30 cellular contexts compared by ENCODE assay signal in genomic region chr5:123174916-123175481, GRCh38.
DNase-seq lines count a peak whose midpoint lies in the region; ATAC-seq and TF ChIP-seq lines count a peak whose summit lies in the region.
"Had no signal": no experiment of that assay in that cellular context is flagged by ENCODE, and none has a peak within 500 bp of the region (broad histone marks: within the 10 kb centered on the region; RNA-seq: fewer than 3 reads in every experiment).

No MANE protein-coding gene starts in this region.

- H3K4me3 Mint-ChIP-seq in WTC11: 0 out of 2 replicates have a peak overlapping the region, but pooled peaks have one; percentile 7
- H3K4me3 Mint-ChIP-seq: activated T-cell treated with anti-CD3 and anti-CD28 coated beads, Interleukin-2, amount 50 U/mL, for 72 hours; CD4-positive, alpha-beta memory T cell; natural killer cell; stimulated activated effector memory CD8-positive, alpha-beta T cell treated with anti-CD3 and anti-CD28 coated beads, Interleukin-12 subunit alpha, Interleukin-12 subunit beta, amount 100 ng/mL, for 72 hours; T-helper 1 cell treated with Interleukin-12 subunit alpha and Interleukin-12 subunit beta and Interleukin-4 antibody, amounts not matched to agents 30 μg/mL and 1 μg/mL, for 36 hours had no signal

- H3K4me2 ChIP-seq in Karpas-422 (ENCODE audit: low read depth, low read length, poor library complexity, severe bottlenecking): no peak overlapping the region

- no peak overlapping the region for H2AFZ ChIP-seq in Karpas-422 (ENCODE audit: low read length)

- peaks cover 37% of the 10 kb centered on the region for H3K4me1 Mint-ChIP-seq in WTC11
- H3K4me1 Mint-ChIP-seq: CD4-positive, alpha-beta memory T cell; natural killer cell; stimulated activated effector memory CD8-positive, alpha-beta T cell treated with anti-CD3 and anti-CD28 coated beads, Interleukin-12 subunit alpha, Interleukin-12 subunit beta, amount 100 ng/mL, for 72 hours had no signal

- ATAC-seq in WTC11 (peak; percentile 84), GM18519 (IDR thresholded peaks at IDR 0.05; ENCODE audit: low FRiP score, unreplicated experiment) (no peak)
- ATAC-seq: activated T-cell treated with anti-CD3 and anti-CD28 coated beads, Interleukin-2, amount 50 U/mL, for 72 hours; GM12878; lower lobe of right lung; mucosa of descending colon; natural killer cell; psoas muscle; Right ventricle myocardium inferior; SK-N-SH treated with all-trans-retinoic acid at 6 μM for 48 hours; stimulated activated effector memory CD8-positive, alpha-beta T cell treated with anti-CD3 and anti-CD28 coated beads, Interleukin-12 subunit alpha, Interleukin-12 subunit beta, amount 100 ng/mL, for 72 hours had no signal

- in situ Hi-C loops in HAP-1 (cut with MboI; ENCODE audit: low sequenced_read_pairs): no loop called here

- POLR2A ChIA-PET in A673 (lab: Charles Lee; ENCODE audit: low non-redundant PET): no interaction called here
- POLR2A ChIA-PET in WTC11 (lab: Charles Lee): no interaction called here

- no peaks in the 10 kb centered on the region for H3K4me1 ChIP-seq in A673 (ENCODE audit: insufficient read depth, low read length, poor library complexity, severe bottlenecking)
- H3K4me1 ChIP-seq in HAP-1: no peaks in the 10 kb centered on the region
- no peaks in the 10 kb centered on the region for H3K4me1 ChIP-seq in Karpas-422 (ENCODE audit: low read length)
- H3K4me1 ChIP-seq: lower lobe of right lung, psoas muscle had no signal

- H3K36me3 ChIP-seq in A673 (ENCODE audit: insufficient read depth, low read length, poor library complexity, severe bottlenecking) (no peaks in the 10 kb centered on the region), HAP-1 (replicated peaks) (no peaks in the 10 kb centered on the region), Karpas-422 (ENCODE audit: insufficient read depth, low read length) (no peaks in the 10 kb centered on the region)
- H3K36me3 ChIP-seq: transverse colon had no signal

- no peaks in the 10 kb centered on the region for H4K20me1 ChIP-seq in Karpas-422 (ENCODE audit: insufficient read depth, low read depth, low read length)

- H3K36me3 Mint-ChIP-seq in WTC11: no peaks in the 10 kb centered on the region
- H3K36me3 Mint-ChIP-seq: CD4-positive, alpha-beta memory T cell; natural killer cell; stimulated activated effector memory CD8-positive, alpha-beta T cell treated with anti-CD3 and anti-CD28 coated beads, Interleukin-12 subunit alpha, Interleukin-12 subunit beta, amount 100 ng/mL, for 72 hours had no signal

- no peaks in the 10 kb centered on the region for H3K79me2 ChIP-seq in Karpas-422 (ENCODE audit: low read length)

- H3K27ac Mint-ChIP-seq in WTC11: no peak overlapping the region
- H3K27ac Mint-ChIP-seq: activated T-cell treated with anti-CD3 and anti-CD28 coated beads, Interleukin-2, amount 50 U/mL, for 72 hours; CD4-positive, alpha-beta memory T cell; natural killer cell; stimulated activated effector memory CD8-positive, alpha-beta T cell treated with anti-CD3 and anti-CD28 coated beads, Interleukin-12 subunit alpha, Interleukin-12 subunit beta, amount 100 ng/mL, for 72 hours; T-helper 1 cell treated with Interleukin-12 subunit alpha and Interleukin-12 subunit beta and Interleukin-4 antibody, amounts not matched to agents 30 μg/mL and 1 μg/mL, for 36 hours had no signal

- H3K4me3 ChIP-seq in A673 (ENCODE audit: low read depth, low read length, poor library complexity, severe bottlenecking): no peak overlapping the region
- H3K4me3 ChIP-seq in HAP-1: no peak overlapping the region
- no peak overlapping the region for H3K4me3 ChIP-seq in Karpas-422 (ENCODE audit: low read length)
- H3K4me3 ChIP-seq: coronary artery, GM12878, lower lobe of right lung, mucosa of descending colon, psoas muscle, sigmoid colon, transverse colon had no signal

- TF ChIP-seq CTCF in A673 (conservative IDR thresholded peaks at IDR 0.05; ENCODE audit: low read depth, low read length) (0 out of 2 replicates have a peak, but pooled peaks have one; percentile 15), WTC11 (IDR thresholded peaks at IDR 0.05) (no peak)

- CTCF ChIA-PET in A673 (lab: Charles Lee): no interaction called here
- CTCF ChIA-PET in WTC11 (lab: Charles Lee): interaction anchor here (0.6 to 1.8 kb wide), 18 partner anchors 8 to 173 kb away, joined by 3 to 10 read pairs (median 4); no protein-coding TSS in a partner anchor

- H3K9me3 ChIP-seq in A673 (ENCODE audit: low read depth, low read length, poor library complexity, severe bottlenecking) (no peaks in the 10 kb centered on the region), HAP-1 (no peaks in the 10 kb centered on the region), Karpas-422 (ENCODE audit: low read length) (no peaks in the 10 kb centered on the region)
- H3K9me3 ChIP-seq: lower lobe of right lung, mucosa of descending colon, psoas muscle, sigmoid colon, transverse colon had no signal

- intact Hi-C loops in A673 (cut with micrococcal nuclease; ENCODE audit: unreplicated experiment): no loop called here

- no peaks in the 10 kb centered on the region for H3K9me3 Mint-ChIP-seq in WTC11
- H3K9me3 Mint-ChIP-seq: activated T-cell treated with anti-CD3 and anti-CD28 coated beads, Interleukin-2, amount 50 U/mL, for 72 hours; stimulated activated effector memory CD8-positive, alpha-beta T cell treated with anti-CD3 and anti-CD28 coated beads, Interleukin-12 subunit alpha, Interleukin-12 subunit beta, amount 100 ng/mL, for 72 hours; T-helper 1 cell treated with Interleukin-12 subunit alpha and Interleukin-12 subunit beta and Interleukin-4 antibody, amounts not matched to agents 30 μg/mL and 1 μg/mL, for 36 hours had no signal

- H3K27me3 ChIP-seq in A673 (replicated peaks; ENCODE audit: insufficient read depth, low read depth, low read length, poor library complexity): peaks cover 31% of the 10 kb centered on the region
- no peaks in the 10 kb centered on the region for H3K27me3 ChIP-seq in HAP-1 (ENCODE audit: low read depth)
- no peaks in the 10 kb centered on the region for H3K27me3 ChIP-seq in Karpas-422 (ENCODE audit: low read length)
- H3K27me3 ChIP-seq: sigmoid colon had no signal

- no TSS peak for BruUV-seq in A673 (replicated peaks; lab: Mats Ljungman, UMichigan)

- no peaks in the 10 kb centered on the region; the same call in 1 of the 2 replicates for H3K27me3 Mint-ChIP-seq in WTC11 (ENCODE audit: low read depth)

- no peak for DNase-seq in A673 (ENCODE audit: low spot score)
- peak; percentile 8 to 29 for DNase-seq in HAP-1 (ENCODE audit: low spot score in 2 of 2)
- DNase-seq in WTC11 (ENCODE audit: low spot score): peak; percentile 28
- peak; percentile 42 for DNase-seq in iPS-NIHi11 (ENCODE audit: low spot score)
- no peak for DNase-seq in retina
- no peak for DNase-seq in NCI-H524 treated with DMSO at 0.1 percent for 48 hours (lab: John Stamatoyannopoulos, UW)
- DNase-seq in Karpas-422: no peak
- DNase-seq: activated CD4-positive, alpha-beta T cell treated with anti-CD3 and anti-CD28 coated beads, Interleukin-2, amount 50 U/mL, for 4 hours; activated T-cell treated with anti-CD3 and anti-CD28 coated beads, Interleukin-2, amount 50 U/mL, for 72 hours; CD4-positive, alpha-beta memory T cell; effector CD8-positive, alpha-beta T cell; kidney glomerular epithelial cell; lower lobe of right lung; mucosa of descending colon; natural killer cell; NCI-H1092; NCI-H187; NCI-H2171 treated with DMSO at 0.1 percent for 48 hours; NCI-H524; occipital lobe; psoas muscle; sigmoid colon; transverse colon had no signal

- H3K27ac ChIP-seq in A673 (ENCODE audit: low read depth, low read length, poor library complexity, severe bottlenecking): no peak overlapping the region
- H3K27ac ChIP-seq in Karpas-422 (ENCODE audit: low read length): no peak overlapping the region
- H3K27ac ChIP-seq: coronary artery, lower lobe of right lung, psoas muscle, sigmoid colon, transverse colon had no signal

- no peak overlapping the region for H3K9ac ChIP-seq in Karpas-422 (ENCODE audit: low read length)

- no peaks in the 10 kb centered on the region for H3K9me2 ChIP-seq in Karpas-422 (replicated peaks; ENCODE audit: insufficient read depth, low read length)

TF ChIP-seq in WTC11, 78 proteins besides CTCF, POLR2A, EP300 and RAD21:
- TF ChIP-seq NR2C2 (CRISPR knock-in tag; IDR thresholded peaks at IDR 0.05) (no peak), HMGA2 (CRISPR knock-in tag; IDR thresholded peaks at IDR 0.05) (no peak), FOXJ3 (CRISPR knock-in tag; IDR thresholded peaks at IDR 0.05; ENCODE audit: borderline replicate concordance) (no peak), FOXP1 (CRISPR knock-in tag; IDR thresholded peaks at IDR 0.05; ENCODE audit: borderline replicate concordance) (no peak), E2F5 (CRISPR knock-in tag; IDR thresholded peaks at IDR 0.05) (no peak), USF1 (CRISPR knock-in tag; IDR thresholded peaks at IDR 0.05) (no peak)

Comparison
In these comparisons a context has a peak if more than half of its experiments do, and no peak if none do; other contexts are left out.
1. DNase-seq: peak in HAP-1 (2 of 2), WTC11 (single experiment) and iPS-NIHi11 (single experiment); none in A673 (single experiment), retina (single experiment), NCI-H524 treated with DMSO at 0.1 percent for 48 hours (single experiment) and Karpas-422 (single experiment).